ENCODE assay signal across 8 cellular contexts in the genomic region with DNA sequence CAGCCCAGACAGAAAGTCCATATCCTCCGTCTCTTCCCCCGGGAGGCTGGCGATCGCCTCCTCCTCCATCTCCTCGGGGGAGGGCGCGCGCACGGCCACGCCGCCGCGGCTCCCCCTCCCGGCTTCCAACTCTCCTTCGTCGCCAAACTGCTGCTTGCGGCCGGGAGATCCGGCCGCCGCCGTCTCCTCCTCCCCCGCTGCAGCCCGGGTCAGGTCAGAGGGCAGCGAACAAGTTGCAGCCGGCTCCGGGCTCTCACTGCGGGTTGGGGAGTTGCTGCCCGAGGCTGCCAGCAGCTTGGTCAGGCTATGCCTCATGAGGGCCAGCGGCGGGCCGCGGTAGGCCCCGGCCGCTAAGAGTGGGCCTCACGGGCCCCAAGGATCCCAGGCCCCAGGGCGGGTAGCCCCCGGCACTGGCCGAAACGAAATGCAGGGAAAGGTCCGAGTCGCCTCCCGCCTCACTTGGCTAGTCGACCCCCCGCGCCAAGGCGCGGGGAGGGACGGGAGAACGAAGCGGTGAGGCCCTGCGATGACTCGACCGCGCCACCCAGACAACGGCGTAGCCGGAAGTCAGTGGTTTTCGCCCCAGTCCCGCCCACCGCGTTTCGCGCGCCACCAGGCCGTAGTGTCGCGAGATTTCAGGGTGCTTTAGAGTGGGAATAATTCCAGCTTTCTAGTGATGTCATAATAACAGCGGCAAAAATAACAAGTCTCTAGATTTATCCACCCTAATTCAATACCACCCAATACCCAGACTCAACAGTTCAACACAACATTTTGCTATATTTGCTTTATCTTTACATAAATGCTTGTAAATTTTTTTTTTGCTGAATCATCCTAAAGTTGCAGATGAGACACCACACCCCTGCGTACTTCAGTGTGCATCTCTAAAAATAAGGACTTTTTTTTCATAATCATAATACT. TPM values are rescaled to one million over a fixed set of nuclear protein-coding genes. Genes with fewer than 3 reads are reported as not detected.
DNase-seq lines count a peak whose midpoint lies in the region; ATAC-seq and TF ChIP-seq lines count a peak whose summit lies in the region.

A gene with protein sequence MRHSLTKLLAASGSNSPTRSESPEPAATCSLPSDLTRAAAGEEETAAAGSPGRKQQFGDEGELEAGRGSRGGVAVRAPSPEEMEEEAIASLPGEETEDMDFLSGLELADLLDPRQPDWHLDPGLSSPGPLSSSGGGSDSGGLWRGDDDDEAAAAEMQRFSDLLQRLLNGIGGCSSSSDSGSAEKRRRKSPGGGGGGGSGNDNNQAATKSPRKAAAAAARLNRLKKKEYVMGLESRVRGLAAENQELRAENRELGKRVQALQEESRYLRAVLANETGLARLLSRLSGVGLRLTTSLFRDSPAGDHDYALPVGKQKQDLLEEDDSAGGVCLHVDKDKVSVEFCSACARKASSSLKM (minus strand): TSS at position 569 of the 921 bp plus-strand sequence. CDS start 254 bp downstream, at position 315.

- peak within 1 kb of the TSS; percentile 98 for H3K27ac Mint-ChIP-seq in activated T-cell treated with anti-CD3 and anti-CD28 coated beads, Interleukin-2, amount 50 U/mL, for 24 hours

- H3K36me3 ChIP-seq in mucosa of stomach (ENCODE audit: control insufficient read depth, insufficient read depth, low read length) = no peaks in the 10 kb centered on the region

- H3K27me3 ChIP-seq in mucosa of stomach (ENCODE audit: control insufficient read depth, insufficient read depth, low read length) = no peaks in the 10 kb centered on the region

- H3K36me3 Mint-ChIP-seq in activated T-cell treated with anti-CD3 and anti-CD28 coated beads, Interleukin-2, amount 50 U/mL, for 24 hours (ENCODE audit: low read depth) = peaks cover 47% of the 10 kb centered on the region

- peaks cover 30% of the 10 kb centered on the region for H3K4me1 Mint-ChIP-seq in activated T-cell treated with anti-CD3 and anti-CD28 coated beads, Interleukin-2, amount 50 U/mL, for 24 hours (ENCODE audit: low read depth)

- peak within 1 kb of the TSS; percentile 99 for H3K4me3 Mint-ChIP-seq in activated T-cell treated with anti-CD3 and anti-CD28 coated beads, Interleukin-2, amount 50 U/mL, for 24 hours

- DNase-seq in DMS153 treated with DMSO at 0.1 percent for 48 hours (lab: John Stamatoyannopoulos, UW; ENCODE audit: unreplicated experiment) (peak; percentile 90), KBM-7 (peak; percentile 94), erythroblast (lab: John Stamatoyannopoulos, UW) (peak; percentile 96 to 98)
- peak; percentile 96 for DNase-seq in activated T-cell treated with anti-CD3 and anti-CD28 coated beads, Interleukin-2, amount 50 U/mL, for 24 hours
- peak; percentile 83 to 89 for DNase-seq in stimulated activated CD8-positive, alpha-beta memory T cell treated with anti-CD3 and anti-CD28 coated beads, Interleukin-7, amount 100 ng/mL, for 1 hour (ENCODE audit: low read depth in 2 of 2)

- H3K4me3 ChIP-seq in mucosa of stomach (ENCODE audit: low read length) = peak within 1 kb of the TSS; percentile 79

- no peaks in the 10 kb centered on the region for H3K9me3 ChIP-seq in mucosa of stomach (ENCODE audit: control insufficient read depth, low read length)

- H3K4me1 ChIP-seq in mucosa of stomach (ENCODE audit: control insufficient read depth, insufficient read depth, low read length) = no peaks in the 10 kb centered on the region

- no peaks in the 10 kb centered on the region for H3K9me3 Mint-ChIP-seq in activated T-cell treated with anti-CD3 and anti-CD28 coated beads, Interleukin-2, amount 50 U/mL, for 24 hours

- peak; percentile 95 for TF ChIP-seq POLR2A in erythroblast (IDR thresholded peaks at IDR 0.05; ENCODE audit: low read length)

- H3K27me3 Mint-ChIP-seq in activated T-cell treated with anti-CD3 and anti-CD28 coated beads, Interleukin-2, amount 50 U/mL, for 24 hours = no peaks in the 10 kb centered on the region

- H3K9ac ChIP-seq in mucosa of stomach (ENCODE audit: low read length) = peak within 1 kb of the TSS; percentile 99

- ATAC-seq in GM21717 (IDR thresholded peaks at IDR 0.05; ENCODE audit: unreplicated experiment) = peak; percentile 91

- in situ Hi-C loops in KBM-7 (cut with MboI; ENCODE audit: low pct_unique_long_range_greater_than_20kb, low sequenced_read_pairs) = no loop called here

TF ChIP-seq in PFSK-1, 5 proteins besides CTCF, POLR2A, EP300 and RAD21:
- TF ChIP-seq FOXP2 (optimal IDR thresholded peaks at IDR 0.05; ENCODE audit: borderline replicate concordance, extremely low read depth, extremely low read length, insufficient read depth) (peak; percentile 60), POLR2AphosphoS5 (IDR thresholded peaks at IDR 0.05; ENCODE audit: low read depth, low read length) (peak; percentile 98), TAF1 (IDR thresholded peaks at IDR 0.05; ENCODE audit: borderline replicate concordance, insufficient read depth, low read length) (peak; percentile 80), SIN3A (IDR thresholded peaks at IDR 0.05; ENCODE audit: borderline replicate concordance, insufficient read depth, low read length) (peak; percentile 74; the same call in 1 of the 2 replicates)
- TF ChIP-seq, protein P1, sequence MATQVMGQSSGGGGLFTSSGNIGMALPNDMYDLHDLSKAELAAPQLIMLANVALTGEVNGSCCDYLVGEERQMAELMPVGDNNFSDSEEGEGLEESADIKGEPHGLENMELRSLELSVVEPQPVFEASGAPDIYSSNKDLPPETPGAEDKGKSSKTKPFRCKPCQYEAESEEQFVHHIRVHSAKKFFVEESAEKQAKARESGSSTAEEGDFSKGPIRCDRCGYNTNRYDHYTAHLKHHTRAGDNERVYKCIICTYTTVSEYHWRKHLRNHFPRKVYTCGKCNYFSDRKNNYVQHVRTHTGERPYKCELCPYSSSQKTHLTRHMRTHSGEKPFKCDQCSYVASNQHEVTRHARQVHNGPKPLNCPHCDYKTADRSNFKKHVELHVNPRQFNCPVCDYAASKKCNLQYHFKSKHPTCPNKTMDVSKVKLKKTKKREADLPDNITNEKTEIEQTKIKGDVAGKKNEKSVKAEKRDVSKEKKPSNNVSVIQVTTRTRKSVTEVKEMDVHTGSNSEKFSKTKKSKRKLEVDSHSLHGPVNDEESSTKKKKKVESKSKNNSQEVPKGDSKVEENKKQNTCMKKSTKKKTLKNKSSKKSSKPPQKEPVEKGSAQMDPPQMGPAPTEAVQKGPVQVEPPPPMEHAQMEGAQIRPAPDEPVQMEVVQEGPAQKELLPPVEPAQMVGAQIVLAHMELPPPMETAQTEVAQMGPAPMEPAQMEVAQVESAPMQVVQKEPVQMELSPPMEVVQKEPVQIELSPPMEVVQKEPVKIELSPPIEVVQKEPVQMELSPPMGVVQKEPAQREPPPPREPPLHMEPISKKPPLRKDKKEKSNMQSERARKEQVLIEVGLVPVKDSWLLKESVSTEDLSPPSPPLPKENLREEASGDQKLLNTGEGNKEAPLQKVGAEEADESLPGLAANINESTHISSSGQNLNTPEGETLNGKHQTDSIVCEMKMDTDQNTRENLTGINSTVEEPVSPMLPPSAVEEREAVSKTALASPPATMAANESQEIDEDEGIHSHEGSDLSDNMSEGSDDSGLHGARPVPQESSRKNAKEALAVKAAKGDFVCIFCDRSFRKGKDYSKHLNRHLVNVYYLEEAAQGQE (IDR thresholded peaks at IDR 0.05; ENCODE audit: insufficient read depth in 1 of 2, low read depth in 2 of 2, low read length in 2 of 2) = no peak

RNA-seq across cellular contexts. Expression of the gene that starts here (rescaled TPM):
- 29.3 TPM for polyA plus RNA-seq in PFSK-1 (2012; ENCODE audit: insufficient read length, low read depth)

Comparison
In these comparisons a context has a peak if more than half of its experiments do, and no peak if none do; other contexts are left out.
1. Peak in every context shown above with its lines: DNase-seq, ATAC-seq and H3K4me3 ChIP-seq.